In the genomic region with DNA sequence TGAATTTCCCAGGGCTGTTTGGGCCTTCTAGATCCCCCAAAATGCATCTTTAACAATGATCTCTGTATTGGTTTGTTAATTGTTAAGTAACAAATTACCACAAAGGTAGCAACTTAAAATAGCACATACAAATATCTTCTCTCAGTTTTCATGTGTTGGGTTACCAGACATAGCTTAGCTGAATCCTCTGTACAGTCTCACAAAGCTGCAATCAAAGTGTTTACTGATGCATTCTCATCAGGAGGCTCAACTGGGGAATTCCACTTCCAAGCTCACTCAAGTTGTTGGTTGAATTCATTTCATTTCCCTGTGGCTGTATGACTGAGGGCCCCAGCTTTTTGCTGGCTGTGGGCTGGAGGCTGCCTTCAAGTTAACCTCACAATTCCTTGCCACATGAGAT, we compare ENCODE assay signal across 19 cellular contexts.
DNase-seq lines count a peak whose midpoint lies in the region; ATAC-seq lines count a peak whose summit lies in the region.
"Had no signal": no experiment of that assay in that cellular context is flagged by ENCODE, and none has a peak within 500 bp of the region (broad histone marks: within the 10 kb centered on the region; RNA-seq: fewer than 3 reads in every experiment).

No MANE protein-coding gene starts in this region.

- no peak overlapping the region for H3K4me3 Mint-ChIP-seq in central memory CD8-positive, alpha-beta T cell
- H3K4me3 Mint-ChIP-seq: CD4-positive, CD25-positive, alpha-beta regulatory T cell; GM23338; IgD-negative memory B cell had no signal

- H3K36me3 Mint-ChIP-seq in activated naive CD4-positive, alpha-beta T cell treated with anti-CD3 and anti-CD28 coated beads, Interleukin-2, amount 50 U/mL, for 72 hours, result peaks cover 34 to 67% of the 10 kb centered on the region in 2 donors
- H3K36me3 Mint-ChIP-seq in central memory CD8-positive, alpha-beta T cell (ENCODE audit: insufficient read depth), result peaks cover 2% of the 10 kb centered on the region

- ATAC-seq in activated naive CD4-positive, alpha-beta T cell treated with anti-CD3 and anti-CD28 coated beads, Interleukin-2, amount 50 U/mL, for 72 hours, result peak; percentile 38 to 41
- peak; percentile 64 for ATAC-seq in GM18907 (IDR thresholded peaks at IDR 0.05; ENCODE audit: unreplicated experiment)
- ATAC-seq in HG02981 (IDR thresholded peaks at IDR 0.05; ENCODE audit: unreplicated experiment), result peak; percentile 34
- ATAC-seq in central memory CD8-positive, alpha-beta T cell (replicated peaks; ENCODE audit: extremely low read depth, poor library complexity, severe bottlenecking), result peak; percentile 24
- ATAC-seq in left lobe of liver, result no peak
- ATAC-seq: GM23338, Right ventricle myocardium inferior had no signal

- peaks cover 60% of the 10 kb centered on the region for H3K4me1 Mint-ChIP-seq in central memory CD8-positive, alpha-beta T cell

- no peak for DNase-seq in activated naive CD4-positive, alpha-beta T cell treated with anti-CD3 and anti-CD28 coated beads, Interleukin-2, amount 50 U/mL, for 72 hours (ENCODE audit: low spot score in 2 of 2)
- no peak for DNase-seq in activated naive CD4-positive, alpha-beta T cell (lab: John Stamatoyannopoulos, UW)
- no peak for DNase-seq in central memory CD8-positive, alpha-beta T cell (ENCODE audit: low spot score in 2 of 2)
- no peak for DNase-seq in ecto neural progenitor cell (ENCODE audit: low spot score)
- no peak for DNase-seq in left lobe of liver (ENCODE audit: low spot score)
- DNase-seq in RKO (ENCODE audit: low spot score), result no peak
- DNase-seq: EL, GF-D8, MV-4-11, NCI-H2081 treated with DMSO at 0.1 percent for 48 hours, NCI-H2171 treated with DMSO at 0.1 percent for 48 hours, NCI-H524 treated with DMSO at 0.1 percent for 48 hours, Peyer's patch had no signal

- H3K27me3 Mint-ChIP-seq in central memory CD8-positive, alpha-beta T cell, result no peaks in the 10 kb centered on the region

- H3K27ac Mint-ChIP-seq in activated naive CD4-positive, alpha-beta T cell treated with anti-CD3 and anti-CD28 coated beads, Interleukin-2, amount 50 U/mL, for 72 hours, result no peak overlapping the region
- H3K27ac Mint-ChIP-seq in central memory CD8-positive, alpha-beta T cell (ENCODE audit: low read depth), result no peak overlapping the region
- H3K27ac Mint-ChIP-seq: GM23338, IgD-negative memory B cell had no signal

- H3K9me3 Mint-ChIP-seq in activated naive CD4-positive, alpha-beta T cell treated with anti-CD3 and anti-CD28 coated beads, Interleukin-2, amount 50 U/mL, for 72 hours, result peaks cover 13 to 33% of the 10 kb centered on the region in 2 donors
- H3K9me3 Mint-ChIP-seq in central memory CD8-positive, alpha-beta T cell, result no peaks in the 10 kb centered on the region
